In genomic region chr4:138053601-138054322, GRCh38 we compare ENCODE assay signal across 10 cellular contexts.
DNase-seq lines count a peak whose midpoint lies in the region; ATAC-seq and TF ChIP-seq lines count a peak whose summit lies in the region.
"Had no signal": no experiment of that assay in that cellular context is flagged by ENCODE, and none has a peak within 500 bp of the region (broad histone marks: within the 10 kb centered on the region; RNA-seq: fewer than 3 reads in every experiment).

No MANE protein-coding gene starts in this region.

- peak; percentile 21 for DNase-seq in 8988T
- peak; percentile 73 for DNase-seq in HPDE6-E6E7 (ENCODE audit: extremely low spot score)
- peak; percentile 99 for DNase-seq in amniotic epithelial cell (ENCODE audit: low read depth)
- DNase-seq in inferior parietal cortex (ENCODE audit: extremely low spot score): peak; percentile 51
- no peak for DNase-seq in upper lobe of right lung
- no peak for DNase-seq in activated naive CD4-positive, alpha-beta T cell treated with Interleukin-2 at 50 U/mL for 16 hours
- DNase-seq in nucleus accumbens (lab: John Stamatoyannopoulos, UW): no peak
- DNase-seq: C1 segment of cervical spinal cord, NCI-H2171 treated with DMSO at 0.1 percent for 48 hours had no signal

- ATAC-seq in upper lobe of right lung (no peak), HG03097 (IDR thresholded peaks at IDR 0.05; ENCODE audit: low FRiP score, unreplicated experiment) (no peak)

- no peak overlapping the region for H3K27ac ChIP-seq in upper lobe of right lung

- intact Hi-C loops in upper lobe of right lung (cut with DNase I): no loop called here

- no peaks in the 10 kb centered on the region for H3K4me1 ChIP-seq in upper lobe of right lung

- no peaks in the 10 kb centered on the region for H3K36me3 ChIP-seq in upper lobe of right lung

- H3K27me3 ChIP-seq in upper lobe of right lung: no peaks in the 10 kb centered on the region

- no peaks in the 10 kb centered on the region for H3K9me3 ChIP-seq in upper lobe of right lung

- H3K4me3 ChIP-seq in upper lobe of right lung: no peak overlapping the region

- no peak for TF ChIP-seq CTCF in upper lobe of right lung (IDR thresholded peaks at IDR 0.05)

Comparison
In these comparisons a context has a peak if more than half of its experiments do, and no peak if none do; other contexts are left out.
1. DNase-seq: peak in 8988T (single experiment), HPDE6-E6E7 (single experiment), amniotic epithelial cell (single experiment) and inferior parietal cortex (single experiment); none in upper lobe of right lung (single experiment), activated naive CD4-positive, alpha-beta T cell treated with Interleukin-2 at 50 U/mL for 16 hours (single experiment) and nucleus accumbens (0 of 56).